ENCODE assay signal across 8 cellular contexts in the genomic region with DNA sequence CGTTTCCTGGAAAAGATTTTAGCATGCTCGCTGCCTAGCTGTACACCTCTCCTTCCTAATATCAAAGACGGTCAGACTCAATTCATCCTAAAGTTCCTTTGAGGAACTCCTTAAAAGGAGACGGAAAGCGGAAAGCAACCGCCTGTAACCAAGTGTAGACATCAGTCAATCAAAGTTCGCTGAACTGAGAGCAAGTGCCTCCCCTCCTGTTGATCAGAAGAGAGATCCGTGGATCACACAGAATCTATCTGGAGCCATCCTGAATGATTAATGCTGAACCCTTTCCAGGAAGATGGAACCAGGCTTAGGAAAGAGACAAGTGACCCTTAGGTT. TPM values are rescaled to one million over a fixed set of nuclear protein-coding genes. Genes with fewer than 3 reads are reported as not detected.
DNase-seq lines count a peak whose midpoint lies in the region; ATAC-seq and TF ChIP-seq lines count a peak whose summit lies in the region.

No MANE protein-coding gene starts in this region.

- no peaks in the 10 kb centered on the region for H3K27me3 ChIP-seq in BLaER1
- H3K27me3 ChIP-seq in MM.1S (replicated peaks; ENCODE audit: insufficient read depth, low read length) = no peaks in the 10 kb centered on the region
- H3K27me3 ChIP-seq in hepatocyte = no peaks in the 10 kb centered on the region

- H3K9me3 ChIP-seq in BLaER1 (no peaks in the 10 kb centered on the region), MM.1S (replicated peaks; ENCODE audit: insufficient read depth, low read length) (no peaks in the 10 kb centered on the region), hepatocyte (ENCODE audit: low read depth) (no peaks in the 10 kb centered on the region)

- peak overlapping the region; percentile 99 for H3K27ac Mint-ChIP-seq in activated naive CD8-positive, alpha-beta T cell treated with anti-CD3 and anti-CD28 coated beads, Interleukin-2, amount 10 ng/mL, durations not matched to agents 7 days and 5 days

- H3K9me2 ChIP-seq in MM.1S (replicated peaks; ENCODE audit: insufficient read depth, low read length) = no peaks in the 10 kb centered on the region
- no peaks in the 10 kb centered on the region for H3K9me2 ChIP-seq in hepatocyte (replicated peaks; ENCODE audit: insufficient read depth)

- DNase-seq in MM.1S (no peak), hepatocyte (ENCODE audit: low spot score) (peak; percentile 43), skeletal muscle cell (ENCODE audit: low read depth) (no peak), DMS153 treated with DMSO at 0.1 percent for 48 hours (lab: John Stamatoyannopoulos, UW; ENCODE audit: unreplicated experiment) (no peak)
- no peak for DNase-seq in activated naive CD8-positive, alpha-beta T cell treated with anti-CD3 and anti-CD28 coated beads, Interleukin-2, amount 10 ng/mL, durations not matched to agents 7 days and 5 days
- DNase-seq in NK-92 treated with Interleukin-12 subunit alpha and Interleukin-12 subunit beta, amount 100 ng/mL, for 24 hours (lab: John Stamatoyannopoulos, UW) = no peak

- no peaks in the 10 kb centered on the region; the same call in 1 of the 2 replicates for H3F3A ChIP-seq in MM.1S (ENCODE audit: insufficient read depth, low read length)

- H3K9me3 Mint-ChIP-seq in activated naive CD8-positive, alpha-beta T cell treated with anti-CD3 and anti-CD28 coated beads, Interleukin-2, amount 10 ng/mL, durations not matched to agents 7 days and 5 days = no peaks in the 10 kb centered on the region

- peak overlapping the region; percentile 82 for H3K4me3 ChIP-seq in BLaER1
- H3K4me3 ChIP-seq in MM.1S (ENCODE audit: low read length) = peak overlapping the region; percentile 86
- peak overlapping the region; percentile 62 for H3K4me3 ChIP-seq in hepatocyte
- peak overlapping the region; percentile 78 for H3K4me3 ChIP-seq in skeletal muscle cell (ENCODE audit: low read depth, low read length)

- peaks cover 2% of the 10 kb centered on the region; the same call in 1 of the 2 replicates for H4K20me1 ChIP-seq in BLaER1
- H4K20me1 ChIP-seq in MM.1S (ENCODE audit: insufficient read depth, low read length) = no peaks in the 10 kb centered on the region
- H4K20me1 ChIP-seq in hepatocyte (ENCODE audit: insufficient read depth, poor library complexity, severe bottlenecking) = no peaks in the 10 kb centered on the region

- peaks cover 69% of the 10 kb centered on the region for H3K4me1 ChIP-seq in BLaER1
- H3K4me1 ChIP-seq in MM.1S (ENCODE audit: low read length) = no peaks in the 10 kb centered on the region; the same call in 1 of the 2 replicates
- H3K4me1 ChIP-seq in hepatocyte (ENCODE audit: insufficient read depth) = peaks cover 8% of the 10 kb centered on the region

- H3K79me2 ChIP-seq in MM.1S (ENCODE audit: low read length) (peaks cover 14% of the 10 kb centered on the region), hepatocyte (peaks cover 32% of the 10 kb centered on the region)

- TF ChIP-seq CTCF in MM.1S (IDR thresholded peaks at IDR 0.05; ENCODE audit: low read length) = no peak
- no peak for TF ChIP-seq CTCF in hepatocyte (IDR thresholded peaks at IDR 0.05; ENCODE audit: poor library complexity)

- H3K4me1 Mint-ChIP-seq in activated naive CD8-positive, alpha-beta T cell treated with anti-CD3 and anti-CD28 coated beads, Interleukin-2, amount 10 ng/mL, durations not matched to agents 7 days and 5 days = peaks cover 39% of the 10 kb centered on the region

- no peaks in the 10 kb centered on the region for H3K27me3 Mint-ChIP-seq in activated naive CD8-positive, alpha-beta T cell treated with anti-CD3 and anti-CD28 coated beads, Interleukin-2, amount 10 ng/mL, durations not matched to agents 7 days and 5 days

- H3K9ac ChIP-seq in BLaER1 (peak overlapping the region; percentile 90), MM.1S (ENCODE audit: low read length) (peak overlapping the region; percentile 68; the same call in 1 of the 2 replicates)

- POLR2A ChIA-PET in activated naive CD8-positive, alpha-beta T cell treated with anti-CD3 and anti-CD28 coated beads, Interleukin-2, amount 10 ng/mL, durations not matched to agents 7 days and 5 days (lab: Charles Lee) = interaction anchor here (0.9 to 3.8 kb wide), 8 partner anchors 15 to 217 kb away, joined by 3 to 31 read pairs (median 7); a partner anchor contains a TSS

- H3K36me3 ChIP-seq in BLaER1 = peaks cover 6% of the 10 kb centered on the region; the same call in 1 of the 2 replicates
- H3K36me3 ChIP-seq in MM.1S (replicated peaks; ENCODE audit: insufficient read depth, low read length) = no peaks in the 10 kb centered on the region
- H3K36me3 ChIP-seq in hepatocyte (replicated peaks; ENCODE audit: insufficient read depth, low read depth) = no peaks in the 10 kb centered on the region

- H3K4me3 Mint-ChIP-seq in activated naive CD8-positive, alpha-beta T cell treated with anti-CD3 and anti-CD28 coated beads, Interleukin-2, amount 10 ng/mL, durations not matched to agents 7 days and 5 days = peak overlapping the region; percentile 99

- peak overlapping the region; percentile 90 for H3K4me2 ChIP-seq in BLaER1
- H3K4me2 ChIP-seq in MM.1S (ENCODE audit: low read depth, low read length) = peak overlapping the region; percentile 94
- H3K4me2 ChIP-seq in hepatocyte = peak overlapping the region; percentile 81

- peak overlapping the region; percentile 87 for H3K27ac ChIP-seq in BLaER1
- peak overlapping the region; percentile 66; the same call in 1 of the 2 replicates for H3K27ac ChIP-seq in MM.1S (ENCODE audit: low read length)
- H3K27ac ChIP-seq in hepatocyte = peak overlapping the region; percentile 98

- WGBS in hepatocyte (ENCODE audit: low lambda C conversion rate, missing lambda C conversion rate) = 1% methylated on average over 8 of the region's 8 CpGs

- H3K36me3 Mint-ChIP-seq in activated naive CD8-positive, alpha-beta T cell treated with anti-CD3 and anti-CD28 coated beads, Interleukin-2, amount 10 ng/mL, durations not matched to agents 7 days and 5 days = peaks cover 6% of the 10 kb centered on the region

- ATAC-seq in GM19438 (IDR thresholded peaks at IDR 0.05; ENCODE audit: low read depth, unreplicated experiment) = peak; percentile 45
- peak; percentile 59 for ATAC-seq in activated naive CD8-positive, alpha-beta T cell treated with anti-CD3 and anti-CD28 coated beads, Interleukin-2, amount 10 ng/mL, durations not matched to agents 7 days and 5 days (ENCODE audit: low read depth)

- H2AFZ ChIP-seq in MM.1S (ENCODE audit: low read length) = peak overlapping the region; percentile 85
- H2AFZ ChIP-seq in hepatocyte = peak overlapping the region; percentile 90

RNA-seq across cellular contexts. Expression of a gene that starts 0.5 kb away (rescaled TPM):
- total RNA-seq in activated naive CD8-positive, alpha-beta T cell treated with anti-CD3 and anti-CD28 coated beads, Interleukin-2, amount 10 ng/mL, durations not matched to agents 7 days and 5 days = 10 to 100 TPM; 57.9 to 68.3 TPM
- 24.4 and 29.4 TPM in 2 replicates for total RNA-seq in hepatocyte
- polyA plus RNA-seq in hepatocyte = 10.7 and 12.0 TPM in 2 replicates

RNA-seq across cellular contexts. Expression of a gene that starts 22.2 kb away (rescaled TPM):
- 1 to 10 TPM; 3.4 to 3.6 TPM for total RNA-seq in activated naive CD8-positive, alpha-beta T cell treated with anti-CD3 and anti-CD28 coated beads, Interleukin-2, amount 10 ng/mL, durations not matched to agents 7 days and 5 days
- not detected in 2 replicates for total RNA-seq in hepatocyte
- polyA plus RNA-seq in hepatocyte = 0.05 and 0.19 TPM in 2 replicates

RNA-seq across cellular contexts. Expression of a gene that starts 40.9 kb away (rescaled TPM):
- 10 to 100 TPM; 63.5 to 65.3 TPM for total RNA-seq in activated naive CD8-positive, alpha-beta T cell treated with anti-CD3 and anti-CD28 coated beads, Interleukin-2, amount 10 ng/mL, durations not matched to agents 7 days and 5 days
- total RNA-seq in hepatocyte = 51.6 and 60.1 TPM in 2 replicates
- polyA plus RNA-seq in hepatocyte = 36.2 and 41.3 TPM in 2 replicates

RNA-seq across cellular contexts. Expression of a gene that starts 41.3 kb away (rescaled TPM):
- total RNA-seq in activated naive CD8-positive, alpha-beta T cell treated with anti-CD3 and anti-CD28 coated beads, Interleukin-2, amount 10 ng/mL, durations not matched to agents 7 days and 5 days = 100 to 1,000 TPM; 118 to 123 TPM
- total RNA-seq in hepatocyte = 56.5 and 84.2 TPM in 2 replicates
- polyA plus RNA-seq in hepatocyte = 147 and 148 TPM in 2 replicates

RNA-seq across cellular contexts. Expression of a gene that starts 47.5 kb away (rescaled TPM):
- total RNA-seq in activated naive CD8-positive, alpha-beta T cell treated with anti-CD3 and anti-CD28 coated beads, Interleukin-2, amount 10 ng/mL, durations not matched to agents 7 days and 5 days = 10 to 100 TPM; 42.4 to 45.8 TPM
- total RNA-seq in hepatocyte = 40.1 and 48.2 TPM in 2 replicates
- polyA plus RNA-seq in hepatocyte = 85.0 and 85.9 TPM in 2 replicates
